8 cellular contexts compared by ENCODE assay signal in genomic region chr3:105686324-105686897, GRCh38.
DNase-seq lines count a peak whose midpoint lies in the region; ATAC-seq, FAIRE-seq and TF ChIP-seq lines count a peak whose summit lies in the region.

No MANE protein-coding gene starts in this region.

- ATAC-seq in GM21360 (IDR thresholded peaks at IDR 0.05; ENCODE audit: unreplicated experiment), result no peak

- peak; percentile 98 for FAIRE-seq in kidney (lab: Jason Lieb, UNC)

- no peak for TF ChIP-seq POLR2A in vagina (IDR thresholded peaks at IDR 0.05)

- H3K27me3 ChIP-seq in adipocyte (replicated peaks; ENCODE audit: control insufficient read depth, insufficient read depth, low read length) (no peaks in the 10 kb centered on the region), vagina (no peaks in the 10 kb centered on the region)

- no peak overlapping the region for H3K27ac ChIP-seq in kidney (ENCODE audit: low read depth in 2 of 2, low read length in 2 of 2)
- H3K27ac ChIP-seq in vagina, result no peak overlapping the region

- DNase-seq in NCI-H1436 (lab: John Stamatoyannopoulos, UW), result peak; percentile 29
- DNase-seq in NCI-H1436 treated with DMSO at 0.1 percent for 48 hours (lab: John Stamatoyannopoulos, UW), result no peak
- DNase-seq in HT1080 (ENCODE audit: low read depth), result peak; percentile 30
- DNase-seq in adipocyte (ENCODE audit: low read depth), result peak; percentile 74
- DNase-seq in kidney, result no peak
- no peak for DNase-seq in vagina (ENCODE audit: extremely low spot score in 2 of 2)
- DNase-seq in posterior cingulate gyrus, result no peak

- H3K36me3 ChIP-seq in adipocyte (ENCODE audit: control insufficient read depth, insufficient read depth, low read length, severe bottlenecking) (peaks cover 41% of the 10 kb centered on the region), kidney (ENCODE audit: control insufficient read depth in 1 of 2, insufficient read depth in 2 of 2, low read length in 2 of 2) (peaks cover 0 to 3% of the 10 kb centered on the region in 2 donors), vagina (peaks cover 0 to 14% of the 10 kb centered on the region in 2 donors)

- H3K9me3 ChIP-seq in adipocyte (ENCODE audit: control insufficient read depth, low read length) (no peaks in the 10 kb centered on the region), kidney (ENCODE audit: control insufficient read depth in 1 of 2, low read length in 2 of 2) (no peaks in the 10 kb centered on the region), vagina (no peaks in the 10 kb centered on the region)

- peaks cover 12% of the 10 kb centered on the region for H3K4me1 ChIP-seq in adipocyte (ENCODE audit: control insufficient read depth, insufficient read depth, low read length)
- no peaks in the 10 kb centered on the region for H3K4me1 ChIP-seq in kidney (ENCODE audit: control insufficient read depth in 1 of 2, insufficient read depth in 1 of 2, low read depth in 1 of 2, low read length in 2 of 2)
- no peaks in the 10 kb centered on the region for H3K4me1 ChIP-seq in vagina

- intact Hi-C loops in kidney (cut with DNase I), result loop anchor here (10.0 kb wide), 1 partner anchor 928 kb away; no protein-coding TSS in a partner anchor
- intact Hi-C loops in vagina (cut with DNase I), result no loop called here
- intact Hi-C loops in posterior cingulate gyrus (cut with DNase I), result loop anchor here (2.0 to 10.0 kb wide), 3 partner anchors 178 to 1431 kb away; partner anchors contain the start of gene CBLB

- TF ChIP-seq CTCF in kidney (IDR thresholded peaks at IDR 0.05; ENCODE audit: borderline replicate concordance, extremely low read depth, insufficient read depth), result peak; percentile 66
- peak; percentile 15 to 51 (median 48) for TF ChIP-seq CTCF in vagina (IDR thresholded peaks at IDR 0.05)

- no peak overlapping the region for H3K4me3 ChIP-seq in adipocyte (ENCODE audit: low read length)
- no peak overlapping the region for H3K4me3 ChIP-seq in kidney (ENCODE audit: low read length in 2 of 2)
- H3K4me3 ChIP-seq in vagina, result no peak overlapping the region

- peak overlapping the region; percentile 57 for H3K9ac ChIP-seq in adipocyte (ENCODE audit: low read length)
- no peak overlapping the region for H3K9ac ChIP-seq in kidney (ENCODE audit: low read length in 2 of 2)

Comparison
In these comparisons a context has a peak if more than half of its experiments do, and no peak if none do; other contexts are left out.
1. DNase-seq: peak in NCI-H1436 (single experiment), HT1080 (single experiment) and adipocyte (single experiment); none in NCI-H1436 treated with DMSO at 0.1 percent for 48 hours (single experiment), kidney (single experiment), vagina (0 of 2) and posterior cingulate gyrus (0 of 10).